In the genomic region with DNA sequence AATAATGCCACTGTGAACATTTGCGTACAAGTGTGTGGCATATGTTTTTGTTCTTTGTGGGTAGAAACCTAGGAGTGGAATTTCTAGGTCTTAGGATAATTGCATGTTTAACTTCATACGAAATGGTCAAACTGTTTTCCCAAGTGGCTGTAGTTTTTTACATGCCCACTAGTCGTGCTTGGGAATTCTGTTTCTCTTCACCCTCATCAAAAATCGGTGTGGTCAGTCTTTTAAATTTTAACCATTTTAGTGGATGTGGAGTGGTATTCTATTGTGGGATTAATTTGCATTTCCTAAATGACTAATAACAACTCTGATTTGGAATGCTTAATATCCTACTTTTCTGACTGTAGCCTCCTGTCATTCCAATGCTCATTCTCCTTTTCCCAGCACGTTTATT, we compare ENCODE assay signal across 23 cellular contexts. TPM values are rescaled to one million over a fixed set of nuclear protein-coding genes. Genes with fewer than 3 reads are reported as not detected.
DNase-seq lines count a peak whose midpoint lies in the region; ATAC-seq and TF ChIP-seq lines count a peak whose summit lies in the region.
"Had no signal": no experiment of that assay in that cellular context is flagged by ENCODE, and none has a peak within 500 bp of the region (broad histone marks: within the 10 kb centered on the region; RNA-seq: fewer than 3 reads in every experiment).

No MANE protein-coding gene starts in this region.

- H3K4me1 Mint-ChIP-seq in chondrocyte (ENCODE audit: low read depth) (peaks cover 14% of the 10 kb centered on the region), mesothelial cell of epicardium (peaks cover 4% of the 10 kb centered on the region), natural killer cell (peaks cover 48 to 61% of the 10 kb centered on the region in 2 donors)
- H3K4me1 Mint-ChIP-seq: nephron progenitor cell had no signal

- TF ChIP-seq CTCF in HFF-Myc (IDR thresholded peaks at IDR 0.05; ENCODE audit: low read depth, low read length, missing control alignments) (peak; percentile 23), chondrocyte (IDR thresholded peaks at IDR 0.05) (peak; percentile 54), mesothelial cell of epicardium (IDR thresholded peaks at IDR 0.05; ENCODE audit: unreplicated experiment) (peak; percentile 17), natural killer cell (IDR thresholded peaks at IDR 0.05) (no peak)

- intact Hi-C loops in natural killer cell (cut with micrococcal nuclease) = no loop called here

- DNase-seq in ACHN (peak; percentile 22), HFF-Myc (ENCODE audit: extremely low read depth, low read depth) (no peak), chondrocyte (ENCODE audit: low spot score) (no peak), mesothelial cell of epicardium (ENCODE audit: low spot score in 2 of 2, unreplicated experiment in 2 of 2) (no peak), natural killer cell (no peak), G401 (ENCODE audit: low spot score) (no peak), germinal center (ENCODE audit: low spot score) (no peak), NCI-H128 (lab: John Stamatoyannopoulos, UW; ENCODE audit: unreplicated experiment) (no peak)
- DNase-seq: activated CD8-positive, alpha-beta memory T cell treated with anti-CD3 and anti-CD28 coated beads for 24 hours; activated T-cell treated with anti-CD3 and anti-CD28 coated beads, Interleukin-2, amount 50 U/mL, for 72 hours; dorsolateral prefrontal cortex; mesenchymal stem cell; NCI-H1092; NCI-H524; nephron progenitor cell; SHP77 treated with DMSO at 0.1 percent for 48 hours; stimulated activated CD4-positive, alpha-beta T cell treated with anti-CD3 and anti-CD28 coated beads, Interleukin-15, amount 100 ng/mL, for 24 hours; stimulated activated naive B cell treated with anti-CD40 and anti-IgM and Interleukin-4, amounts not matched to agents 10 μg/mL and 1 μg/mL and 100 μg/mL, for 72 hours; tibial artery had no signal

- H3K4me3 Mint-ChIP-seq in chondrocyte (ENCODE audit: unreplicated experiment) (no peak overlapping the region), mesothelial cell of epicardium (no peak overlapping the region), natural killer cell (no peak overlapping the region)
- H3K4me3 Mint-ChIP-seq: activated T-cell treated with anti-CD3 and anti-CD28 coated beads, Interleukin-2, amount 50 U/mL, for 72 hours; nephron progenitor cell; stimulated activated naive B cell treated with anti-CD40 and anti-IgM and Interleukin-4, amounts not matched to agents 10 μg/mL and 1 μg/mL and 100 μg/mL, for 72 hours; T-helper 1 cell treated with Interleukin-12 subunit alpha and Interleukin-12 subunit beta and Interleukin-4 antibody, amounts not matched to agents 30 μg/mL and 1 μg/mL, for 36 hours had no signal

- H3K27ac Mint-ChIP-seq in chondrocyte (ENCODE audit: unreplicated experiment) = no peak overlapping the region
- H3K27ac Mint-ChIP-seq in mesothelial cell of epicardium = no peak overlapping the region
- no peak overlapping the region for H3K27ac Mint-ChIP-seq in natural killer cell
- H3K27ac Mint-ChIP-seq: activated T-cell treated with anti-CD3 and anti-CD28 coated beads, Interleukin-2, amount 50 U/mL, for 72 hours; nephron progenitor cell; stimulated activated naive B cell treated with anti-CD40 and anti-IgM and Interleukin-4, amounts not matched to agents 10 μg/mL and 1 μg/mL and 100 μg/mL, for 72 hours; T-helper 1 cell treated with Interleukin-12 subunit alpha and Interleukin-12 subunit beta and Interleukin-4 antibody, amounts not matched to agents 30 μg/mL and 1 μg/mL, for 36 hours had no signal

- H3K9me3 Mint-ChIP-seq in chondrocyte (ENCODE audit: low read depth) = no peaks in the 10 kb centered on the region
- H3K9me3 Mint-ChIP-seq in mesothelial cell of epicardium = peaks cover 11% of the 10 kb centered on the region
- H3K9me3 Mint-ChIP-seq in natural killer cell = no peaks in the 10 kb centered on the region
- H3K9me3 Mint-ChIP-seq: activated naive CD4-positive, alpha-beta T cell treated with anti-CD3 and anti-CD28 coated beads, Interleukin-2, amount 50 U/mL, for 72 hours; activated T-cell treated with anti-CD3 and anti-CD28 coated beads, Interleukin-2, amount 50 U/mL, for 72 hours; stimulated activated naive B cell treated with anti-CD40 and anti-IgM and Interleukin-4, amounts not matched to agents 10 μg/mL and 1 μg/mL and 100 μg/mL, for 72 hours; T-helper 1 cell treated with Interleukin-12 subunit alpha and Interleukin-12 subunit beta and Interleukin-4 antibody, amounts not matched to agents 30 μg/mL and 1 μg/mL, for 36 hours had no signal

- H3K36me3 Mint-ChIP-seq in chondrocyte (ENCODE audit: low read depth) = peaks cover 2% of the 10 kb centered on the region
- peaks cover 10% of the 10 kb centered on the region for H3K36me3 Mint-ChIP-seq in mesothelial cell of epicardium
- no peaks in the 10 kb centered on the region for H3K36me3 Mint-ChIP-seq in natural killer cell

- no peak overlapping the region for H3K4me3 ChIP-seq in HFF-Myc (replicated peaks; ENCODE audit: low read depth, low read length)
- H3K4me3 ChIP-seq: breast epithelium, dorsolateral prefrontal cortex, hepatocyte, tibial artery had no signal

- no peaks in the 10 kb centered on the region for H3K27me3 Mint-ChIP-seq in chondrocyte (ENCODE audit: low read depth)
- no peaks in the 10 kb centered on the region for H3K27me3 Mint-ChIP-seq in mesothelial cell of epicardium (ENCODE audit: low read depth)
- no peaks in the 10 kb centered on the region for H3K27me3 Mint-ChIP-seq in natural killer cell (ENCODE audit: low read depth in 2 of 2)
- H3K27me3 Mint-ChIP-seq: stimulated activated naive B cell treated with anti-CD40 and anti-IgM and Interleukin-4, amounts not matched to agents 10 μg/mL and 1 μg/mL and 100 μg/mL, for 72 hours had no signal

- no peak for ATAC-seq in natural killer cell
- ATAC-seq: activated naive CD4-positive, alpha-beta T cell treated with anti-CD3 and anti-CD28 coated beads, Interleukin-2, amount 50 U/mL, for 72 hours; activated T-cell treated with anti-CD3 and anti-CD28 coated beads, Interleukin-2, amount 50 U/mL, for 72 hours; stimulated activated naive B cell treated with anti-CD40 and anti-IgM and Interleukin-4, amounts not matched to agents 10 μg/mL and 1 μg/mL and 100 μg/mL, for 72 hours had no signal

- in situ Hi-C loops in ACHN (cut with HindIII; ENCODE audit: low pct_ligation_motif_present, low pct_unique_long_range_greater_than_20kb, low sequenced_read_pairs) (no loop called here), G401 (cut with HindIII; ENCODE audit: low sequenced_read_pairs) (no loop called here)

RNA-seq across cellular contexts. Expression of a gene that starts 27.6 kb away (rescaled TPM):
- total RNA-seq in chondrocyte = 46.8 to 55.7 TPM (median 49.3 TPM) in 3 replicates
- 80.4 to 88.8 TPM (median 85.2 TPM) in 3 replicates for total RNA-seq in mesothelial cell of epicardium
- total RNA-seq in natural killer cell = 100 to 1,000 TPM; 145 to 150 (median 148) TPM
- total RNA-seq in G401 (2014; rRNA removed; shearing (Covaris generic)) = 143 and 196 TPM in 2 replicates
